9 cellular contexts compared by ENCODE assay signal in genomic region chr4:98262431-98262830, GRCh38. TPM values are rescaled to one million over a fixed set of nuclear protein-coding genes. Genes with fewer than 3 reads are reported as not detected.
DNase-seq lines count a peak whose midpoint lies in the region; ATAC-seq and TF ChIP-seq lines count a peak whose summit lies in the region.
"Had no signal": no experiment of that assay in that cellular context is flagged by ENCODE, and none has a peak within 500 bp of the region (broad histone marks: within the 10 kb centered on the region; RNA-seq: fewer than 3 reads in every experiment).

No MANE protein-coding gene starts in this region.

- no peak for TF ChIP-seq CTCF in AG10803 (conservative IDR thresholded peaks at IDR 0.05; ENCODE audit: low read length)
- TF ChIP-seq CTCF in left lung (IDR thresholded peaks at IDR 0.05) = no peak
- TF ChIP-seq CTCF in transverse colon (IDR thresholded peaks at IDR 0.05) = no peak

- ATAC-seq in left lung = no peak

- no peaks in the 10 kb centered on the region for H3K36me3 ChIP-seq in adipocyte (ENCODE audit: control insufficient read depth, insufficient read depth, low read length, severe bottlenecking)
- H3K36me3 ChIP-seq in left lung = no peaks in the 10 kb centered on the region
- H3K36me3 ChIP-seq in transverse colon = no peaks in the 10 kb centered on the region

- peaks cover 19% of the 10 kb centered on the region for H3K4me1 ChIP-seq in adipocyte (ENCODE audit: control insufficient read depth, insufficient read depth, low read length)
- H3K4me1 ChIP-seq in left lung = peaks cover 3 to 40% of the 10 kb centered on the region in 2 donors
- peaks cover 4 to 31% (median 18%) of the 10 kb centered on the region in 4 donors for H3K4me1 ChIP-seq in transverse colon

- H3K27me3 ChIP-seq in adipocyte (replicated peaks; ENCODE audit: control insufficient read depth, insufficient read depth, low read length) = no peaks in the 10 kb centered on the region
- H3K27me3 ChIP-seq in left lung = no peaks in the 10 kb centered on the region
- no peaks in the 10 kb centered on the region for H3K27me3 ChIP-seq in transverse colon

- TF ChIP-seq EP300 in transverse colon (IDR thresholded peaks at IDR 0.05; ENCODE audit: low read depth) = no peak

- H3K9me3 ChIP-seq in adipocyte (ENCODE audit: control insufficient read depth, low read length) (no peaks in the 10 kb centered on the region), left lung (no peaks in the 10 kb centered on the region), transverse colon (no peaks in the 10 kb centered on the region)
- H3K9me3 ChIP-seq: mucosa of descending colon had no signal

- 3 to 6% methylated on average over 5 of the region's 5 CpGs for WGBS in transverse colon (ENCODE audit: low coverage in 1 of 2), 2 donors

- DNase-seq in AG10803 (ENCODE audit: low read depth) (peak; percentile 13), HT-29 (ENCODE audit: low spot score) (peak; percentile 25), adipocyte (ENCODE audit: low read depth) (peak; percentile 43), left lung (no peak), transverse colon (no peak), epidermal melanocyte (ENCODE audit: insufficient read length, low spot score) (no peak), NCI-H2029 treated with DMSO at 0.1 percent for 48 hours (lab: John Stamatoyannopoulos, UW) (no peak), AG08396 (ENCODE audit: low spot score) (no peak)

- peak overlapping the region; percentile 81 for H3K4me3 ChIP-seq in AG10803 (ENCODE audit: low read length)
- H3K4me3 ChIP-seq in adipocyte (ENCODE audit: low read length) = peak overlapping the region; percentile 98
- H3K4me3 ChIP-seq in left lung = peak overlapping the region; percentile 65 to 85
- H3K4me3 ChIP-seq in transverse colon = peak overlapping the region in 3 of 4 donors; percentile 88 to 92 (median 90)

- peak overlapping the region; percentile 92 for H3K9ac ChIP-seq in adipocyte (ENCODE audit: low read length)

- H3K27ac ChIP-seq in left lung (peak overlapping the region; percentile 87 to 96), transverse colon (peak overlapping the region; percentile 96 to 99 (median 98))

- TF ChIP-seq POLR2A in transverse colon (IDR thresholded peaks at IDR 0.05) = no peak

- in situ Hi-C loops in transverse colon (cut with MboI; ENCODE audit: low pct_ligation_motif_present in 1 of 4, low pct_unique_long_range_greater_than_20kb in 1 of 4, low sequenced_read_pairs in 3 of 4) = no loop called here

- intact Hi-C loops in left lung (cut with DNase I) = no loop called here
- intact Hi-C loops in transverse colon (cut with DNase I; ENCODE audit: low total_unique reads) = loop anchor here (10.0 kb wide), 1 partner anchor 118 kb away; the partner anchor contains the start of gene STPG2

RNA-seq across cellular contexts. Expression of gene RAP1GDS1, which starts 1.2 kb away (rescaled TPM):
- 15.6 and 18.6 TPM in 2 replicates for total RNA-seq in HT-29 (2014; rRNA removed; shearing (Covaris generic))
- total RNA-seq in left lung (10 to 100 TPM; 43.7 to 49.1 TPM), transverse colon (10 to 100 TPM in 3 of 4 donors, 1 to 10 TPM in 1; 6.7 to 44.3 (median 34.2) TPM)

Comparison
In these comparisons a context has a peak if more than half of its experiments do, and no peak if none do; other contexts are left out.
1. DNase-seq: peak in AG10803 (single experiment), HT-29 (single experiment) and adipocyte (single experiment); none in left lung (0 of 2), transverse colon (single experiment), epidermal melanocyte (single experiment), NCI-H2029 treated with DMSO at 0.1 percent for 48 hours (single experiment) and AG08396 (single experiment).
2. Peak in every context shown above with its lines, with median percentiles within 50 percentile points of each other: H3K4me3 ChIP-seq.